Comparison of ENCODE assay signal across 8 cellular contexts in genomic region chr16:73072051-73072450, GRCh38. TPM values are rescaled to one million over a fixed set of nuclear protein-coding genes. Genes with fewer than 3 reads are reported as not detected.
A peak's percentile ranks its signal among the peaks of the same experiment; 100 is the strongest.
DNase-seq lines count a peak whose midpoint lies in the region; ATAC-seq, FAIRE-seq and TF ChIP-seq lines count a peak whose summit lies in the region.
"Not testable (repeated sequence)": the region's sequence is repeated elsewhere in the genome, so short reads cannot be mapped to it uniquely, and the experiment has no call there.

No MANE protein-coding gene starts in this region.

- not testable (repeated sequence) for H3K36me3 Mint-ChIP-seq in endothelial cell (ENCODE audit: low read depth, unreplicated experiment)

- peaks cover 23% of the 10 kb centered on the region for H3K4me1 Mint-ChIP-seq in endothelial cell (ENCODE audit: unreplicated experiment)

- FAIRE-seq in A549 (lab: Jason Lieb, UNC): not testable (repeated sequence)

- not testable (repeated sequence) for TF ChIP-seq CTCF in A549 (IDR thresholded peaks at IDR 0.05); RWPE1 (conservative IDR thresholded peaks at IDR 0.05; ENCODE audit: low read depth); body of pancreas (IDR thresholded peaks at IDR 0.05); endothelial cell (IDR thresholded peaks at IDR 0.05; ENCODE audit: unreplicated experiment); gastrocnemius medialis (IDR thresholded peaks at IDR 0.05 in 4 of 5, conservative IDR thresholded peaks at IDR 0.05 in 1 of 5); transverse colon (IDR thresholded peaks at IDR 0.05)

- POLR2A ChIA-PET in A549 (lab: Yijun Ruan, JAX): interaction anchor here (5.3 kb wide), 1 partner anchor 15 kb away, joined by 63 read pairs; no protein-coding TSS in a partner anchor
- POLR2A ChIA-PET in RWPE1 (lab: Yijun Ruan, JAX; ENCODE audit: low non-redundant PET): not testable (repeated sequence)

- not testable (repeated sequence) for H3K27me3 Mint-ChIP-seq in endothelial cell (ENCODE audit: unreplicated experiment)

- DNase-seq in A549 (ENCODE audit: low read depth in 1 of 2, low spot score in 1 of 2); RWPE1 (ENCODE audit: low spot score); body of pancreas; endothelial cell (ENCODE audit: low spot score); gastrocnemius medialis; transverse colon: not testable (repeated sequence)
- peak; percentile 19 for DNase-seq in posterior vena cava (ENCODE audit: low spot score)

- peak overlapping the region; percentile 72; the same call in 2 of the 3 replicates for H3K4me2 ChIP-seq in A549

- peak overlapping the region; percentile 42 for H3K27ac Mint-ChIP-seq in endothelial cell (ENCODE audit: unreplicated experiment)

- 90% methylated on average over 9 of the region's 9 CpGs for WGBS in A549 (ENCODE audit: missing lambda C conversion rate)
- WGBS in body of pancreas, 2 donors: 94% methylated on average over 9 of the region's 9 CpGs
- WGBS in transverse colon (ENCODE audit: low coverage in 1 of 2), 2 donors: 85% methylated on average over 9 of the region's 9 CpGs; no CpG with 5 or more reads in 1 of the 2 donors

- TF ChIP-seq EP300 in A549 (IDR thresholded peaks at IDR 0.05); transverse colon (IDR thresholded peaks at IDR 0.05; ENCODE audit: low read depth): not testable (repeated sequence)

- not testable (repeated sequence) for H3K4me3 Mint-ChIP-seq in endothelial cell (ENCODE audit: unreplicated experiment)

- H3K9ac ChIP-seq in muscle layer of colon (ENCODE audit: low read length): not testable (repeated sequence)

- CTCF ChIA-PET in A549 (lab: Yijun Ruan, JAX): interaction anchor here (0.7 to 1.2 kb wide), 3 partner anchors 10 to 239 kb away, joined by 3 to 4 read pairs (median 4); no protein-coding TSS in a partner anchor
- CTCF ChIA-PET in RWPE1 (lab: Yijun Ruan, JAX): not testable (repeated sequence)

- H3K4me3 ChIP-seq in A549; body of pancreas; muscle layer of colon (ENCODE audit: low read depth in 1 of 2, low read length in 2 of 2); gastrocnemius medialis; transverse colon: not testable (repeated sequence)

- not testable (repeated sequence) for TF ChIP-seq RAD21 in A549 (conservative IDR thresholded peaks at IDR 0.05 in 1 of 2, IDR thresholded peaks at IDR 0.05 in 1 of 2)

- TF ChIP-seq POLR2A in A549 (IDR thresholded peaks at IDR 0.05; ENCODE audit: low read length); body of pancreas (IDR thresholded peaks at IDR 0.05); gastrocnemius medialis (IDR thresholded peaks at IDR 0.05); transverse colon (IDR thresholded peaks at IDR 0.05): not testable (repeated sequence)

- peak overlapping the region; percentile 91 to 94 for H3K27ac ChIP-seq in A549
- H3K27ac ChIP-seq in RWPE1: peak overlapping the region; percentile 79
- H3K27ac ChIP-seq in body of pancreas: peak overlapping the region in 3 of 4 donors; percentile 65 to 86 (median 82)
- peak overlapping the region; percentile 73 for H3K27ac ChIP-seq in muscle layer of colon (ENCODE audit: low read depth, low read length)
- H3K27ac ChIP-seq in gastrocnemius medialis: peak overlapping the region; percentile 89 to 99 (median 95)
- peak overlapping the region; percentile 69 to 91 (median 78) for H3K27ac ChIP-seq in transverse colon

- peaks cover 47% of the 10 kb centered on the region for H3K4me1 ChIP-seq in A549
- H3K4me1 ChIP-seq in body of pancreas: peaks cover 24% of the 10 kb centered on the region
- H3K4me1 ChIP-seq in muscle layer of colon (ENCODE audit: insufficient read depth, low read length): peaks cover 34% of the 10 kb centered on the region
- peaks cover 42 to 47% of the 10 kb centered on the region in 2 donors for H3K4me1 ChIP-seq in gastrocnemius medialis
- peaks cover 26 to 51% (median 42%) of the 10 kb centered on the region in 4 donors for H3K4me1 ChIP-seq in transverse colon

- intact Hi-C loops in body of pancreas (cut with DNase I): loop anchor here (10.0 kb wide), 1 partner anchor 83 kb away; no protein-coding TSS in a partner anchor
- intact Hi-C loops in posterior vena cava (cut with DNase I); gastrocnemius medialis (cut with DNase I; ENCODE audit: low total_unique reads): not testable (repeated sequence)
- intact Hi-C loops in transverse colon (cut with DNase I; ENCODE audit: low total_unique reads): loop anchor here (10.0 kb wide), 1 partner anchor 93 kb away; no protein-coding TSS in a partner anchor

- not testable (repeated sequence) for H3K9me3 ChIP-seq in A549; body of pancreas; muscle layer of colon (ENCODE audit: low read length); gastrocnemius medialis; transverse colon

- H3K9me3 Mint-ChIP-seq in endothelial cell (ENCODE audit: unreplicated experiment): not testable (repeated sequence)

- in situ Hi-C loops in gastrocnemius medialis (cut with MboI; ENCODE audit: low sequenced_read_pairs in 4 of 4) (loop anchor here (10.0 to 25.0 kb wide), 3 partner anchors 113 to 237 kb away; no protein-coding TSS in a partner anchor), transverse colon (cut with MboI; ENCODE audit: low pct_ligation_motif_present in 1 of 4, low pct_unique_long_range_greater_than_20kb in 1 of 4, low sequenced_read_pairs in 3 of 4) (loop anchor here in 3 of 4 donors (25.0 kb wide), 2 partner anchors 235 to 410 kb away; no protein-coding TSS in a partner anchor)

- not testable (repeated sequence) for H3K36me3 ChIP-seq in body of pancreas (replicated peaks in 1 of 2; ENCODE audit: insufficient read depth in 1 of 2, low read depth in 2 of 2); muscle layer of colon (ENCODE audit: insufficient read depth, low read length); gastrocnemius medialis; transverse colon

- H3K27me3 ChIP-seq in body of pancreas; muscle layer of colon (ENCODE audit: control insufficient read depth in 1 of 2, insufficient read depth in 2 of 2, low read length in 2 of 2); gastrocnemius medialis; transverse colon: not testable (repeated sequence)

- ATAC-seq in A549, body of pancreas, gastrocnemius medialis: not testable (repeated sequence)

RNA-seq across cellular contexts. Expression of gene ZFHX3, which starts 24.1 kb away (rescaled TPM):
- 6.5 and 11.0 TPM in 2 replicates for polyA plus RNA-seq in A549 (2011; rRNA removed)
- 2.9 and 4.0 TPM in 2 replicates for polyA plus RNA-seq in A549 (2012; cell fraction: cytosol; rRNA removed)
- 4.6 and 5.1 TPM in 2 replicates for polyA plus RNA-seq in A549 (2012; cell fraction: nucleus; rRNA removed)
- 3.9 to 4.0 TPM (median 3.9 TPM) in 3 replicates for polyA plus RNA-seq in A549 (2017; fragmentation: RNase III; extraction: RNeasy Plus Mini Kit Qiagen cat#74134 plus additional on column Dnase treatment)
- polyA minus RNA-seq in A549 (2011; rRNA and poly(A)+ RNA removed): 25.9 and 28.7 TPM in 2 replicates
- 10 to 100 TPM; 22.4 to 24.6 TPM for total RNA-seq in body of pancreas
- total RNA-seq in endothelial cell (ENCODE audit: unreplicated experiment): 17.7 TPM
- total RNA-seq in posterior vena cava: 10 to 100 TPM; 40.8 to 43.7 TPM
- total RNA-seq in gastrocnemius medialis: 10 to 100 TPM; 14.0 to 28.5 (median 27.3) TPM
- 10 to 100 TPM; 12.3 to 23.7 (median 15.3) TPM for total RNA-seq in transverse colon
